ENCODE assay signal across 1 cellular context in the genomic region with DNA sequence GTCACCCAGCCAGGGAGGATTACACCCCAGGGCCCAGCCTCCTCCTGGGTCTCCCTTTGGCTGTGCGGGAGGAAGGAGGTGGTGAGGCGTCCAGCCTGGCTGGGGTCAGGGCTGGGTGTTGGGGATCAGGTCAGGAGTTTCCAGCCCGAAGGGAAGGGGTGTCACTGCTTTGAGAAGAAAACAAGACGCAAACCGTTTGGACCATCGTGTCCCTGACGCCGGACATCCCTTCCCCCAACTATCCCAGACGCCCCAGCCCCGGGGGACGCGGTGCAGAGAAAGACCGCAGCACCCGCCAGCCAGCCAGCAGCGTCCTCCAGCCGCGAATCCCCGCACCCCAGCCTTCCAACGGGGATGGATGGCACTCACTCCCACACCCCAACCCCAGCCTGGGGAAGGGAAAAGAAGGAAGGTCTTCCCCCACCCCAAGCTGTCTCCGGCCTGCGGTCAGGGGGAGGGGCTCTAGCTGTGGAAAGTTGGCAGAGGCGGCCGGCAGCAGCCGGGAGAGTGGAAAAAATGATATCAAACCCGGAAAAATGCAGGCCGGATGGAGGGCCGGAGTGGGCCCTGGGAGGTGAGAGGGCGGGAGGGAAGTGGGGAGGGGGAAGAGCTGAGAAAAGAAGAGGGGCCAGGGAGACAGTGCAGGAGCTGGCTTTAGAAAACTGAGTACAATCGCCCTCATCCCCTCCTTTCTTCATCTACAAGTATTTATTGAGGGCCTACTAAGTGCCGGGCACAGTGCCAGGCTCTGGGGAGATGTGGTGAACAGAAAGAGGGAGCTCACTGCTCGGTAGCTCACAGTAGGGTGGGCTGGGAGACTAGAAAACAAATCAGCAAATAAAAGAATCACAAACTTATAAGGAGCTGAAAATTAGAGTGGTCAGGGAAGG.
TF ChIP-seq lines count a peak whose summit lies in the region.

No MANE protein-coding gene starts in this region.

TF ChIP-seq in GM23338, 12 proteins besides CTCF, POLR2A, EP300 and RAD21 (continued from another document):
- TF ChIP-seq STAT1 (IDR thresholded peaks at IDR 0.05; ENCODE audit: unreplicated experiment) (no peak), EZH2phosphoT487 (IDR thresholded peaks at IDR 0.05; ENCODE audit: unreplicated experiment) (no peak), JUNB (IDR thresholded peaks at IDR 0.05; ENCODE audit: unreplicated experiment) (no peak), ZNF114 (CRISPR knock-in tag; IDR thresholded peaks at IDR 0.05) (no peak), POLR2AphosphoS5 (IDR thresholded peaks at IDR 0.05; ENCODE audit: low read depth) (no peak), CREB1 (CRISPR knock-in tag; IDR thresholded peaks at IDR 0.05; ENCODE audit: low read depth) (no peak), EZH2 (IDR thresholded peaks at IDR 0.05; ENCODE audit: low read depth, unreplicated experiment) (no peak)
- TF ChIP-seq, protein P1, sequence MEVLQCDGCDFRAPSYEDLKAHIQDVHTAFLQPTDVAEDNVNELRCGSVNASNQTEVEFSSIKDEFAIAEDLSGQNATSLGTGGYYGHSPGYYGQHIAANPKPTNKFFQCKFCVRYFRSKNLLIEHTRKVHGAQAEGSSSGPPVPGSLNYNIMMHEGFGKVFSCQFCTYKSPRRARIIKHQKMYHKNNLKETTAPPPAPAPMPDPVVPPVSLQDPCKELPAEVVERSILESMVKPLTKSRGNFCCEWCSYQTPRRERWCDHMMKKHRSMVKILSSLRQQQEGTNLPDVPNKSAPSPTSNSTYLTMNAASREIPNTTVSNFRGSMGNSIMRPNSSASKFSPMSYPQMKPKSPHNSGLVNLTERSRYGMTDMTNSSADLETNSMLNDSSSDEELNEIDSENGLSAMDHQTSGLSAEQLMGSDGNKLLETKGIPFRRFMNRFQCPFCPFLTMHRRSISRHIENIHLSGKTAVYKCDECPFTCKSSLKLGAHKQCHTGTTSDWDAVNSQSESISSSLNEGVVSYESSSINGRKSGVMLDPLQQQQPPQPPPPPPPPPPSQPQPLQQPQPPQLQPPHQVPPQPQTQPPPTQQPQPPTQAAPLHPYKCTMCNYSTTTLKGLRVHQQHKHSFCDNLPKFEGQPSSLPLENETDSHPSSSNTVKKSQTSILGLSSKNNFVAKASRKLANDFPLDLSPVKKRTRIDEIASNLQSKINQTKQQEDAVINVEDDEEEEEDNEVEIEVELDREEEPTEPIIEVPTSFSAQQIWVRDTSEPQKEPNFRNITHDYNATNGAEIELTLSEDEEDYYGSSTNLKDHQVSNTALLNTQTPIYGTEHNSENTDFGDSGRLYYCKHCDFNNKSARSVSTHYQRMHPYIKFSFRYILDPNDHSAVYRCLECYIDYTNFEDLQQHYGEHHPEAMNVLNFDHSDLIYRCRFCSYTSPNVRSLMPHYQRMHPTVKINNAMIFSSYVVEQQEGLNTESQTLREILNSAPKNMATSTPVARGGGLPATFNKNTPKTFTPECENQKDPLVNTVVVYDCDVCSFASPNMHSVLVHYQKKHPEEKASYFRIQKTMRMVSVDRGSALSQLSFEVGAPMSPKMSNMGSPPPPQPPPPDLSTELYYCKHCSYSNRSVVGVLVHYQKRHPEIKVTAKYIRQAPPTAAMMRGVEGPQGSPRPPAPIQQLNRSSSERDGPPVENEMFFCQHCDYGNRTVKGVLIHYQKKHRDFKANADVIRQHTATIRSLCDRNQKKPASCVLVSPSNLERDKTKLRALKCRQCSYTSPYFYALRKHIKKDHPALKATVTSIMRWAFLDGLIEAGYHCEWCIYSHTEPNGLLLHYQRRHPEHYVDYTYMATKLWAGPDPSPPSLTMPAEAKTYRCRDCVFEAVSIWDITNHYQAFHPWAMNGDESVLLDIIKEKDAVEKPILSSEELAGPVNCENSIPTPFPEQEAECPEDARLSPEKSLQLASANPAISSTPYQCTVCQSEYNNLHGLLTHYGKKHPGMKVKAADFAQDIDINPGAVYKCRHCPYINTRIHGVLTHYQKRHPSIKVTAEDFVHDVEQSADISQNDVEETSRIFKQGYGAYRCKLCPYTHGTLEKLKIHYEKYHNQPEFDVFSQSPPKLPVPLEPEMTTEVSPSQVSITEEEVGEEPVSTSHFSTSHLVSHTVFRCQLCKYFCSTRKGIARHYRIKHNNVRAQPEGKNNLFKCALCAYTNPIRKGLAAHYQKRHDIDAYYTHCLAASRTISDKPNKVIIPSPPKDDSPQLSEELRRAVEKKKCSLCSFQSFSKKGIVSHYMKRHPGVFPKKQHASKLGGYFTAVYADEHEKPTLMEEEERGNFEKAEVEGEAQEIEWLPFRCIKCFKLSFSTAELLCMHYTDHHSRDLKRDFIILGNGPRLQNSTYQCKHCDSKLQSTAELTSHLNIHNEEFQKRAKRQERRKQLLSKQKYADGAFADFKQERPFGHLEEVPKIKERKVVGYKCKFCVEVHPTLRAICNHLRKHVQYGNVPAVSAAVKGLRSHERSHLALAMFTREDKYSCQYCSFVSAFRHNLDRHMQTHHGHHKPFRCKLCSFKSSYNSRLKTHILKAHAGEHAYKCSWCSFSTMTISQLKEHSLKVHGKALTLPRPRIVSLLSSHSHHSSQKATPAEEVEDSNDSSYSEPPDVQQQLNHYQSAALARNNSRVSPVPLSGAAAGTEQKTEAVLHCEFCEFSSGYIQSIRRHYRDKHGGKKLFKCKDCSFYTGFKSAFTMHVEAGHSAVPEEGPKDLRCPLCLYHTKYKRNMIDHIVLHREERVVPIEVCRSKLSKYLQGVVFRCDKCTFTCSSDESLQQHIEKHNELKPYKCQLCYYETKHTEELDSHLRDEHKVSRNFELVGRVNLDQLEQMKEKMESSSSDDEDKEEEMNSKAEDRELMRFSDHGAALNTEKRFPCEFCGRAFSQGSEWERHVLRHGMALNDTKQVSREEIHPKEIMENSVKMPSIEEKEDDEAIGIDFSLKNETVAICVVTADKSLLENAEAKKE (CRISPR knock-in tag; IDR thresholded peaks at IDR 0.05), result no peak
- TF ChIP-seq, protein P2, sequence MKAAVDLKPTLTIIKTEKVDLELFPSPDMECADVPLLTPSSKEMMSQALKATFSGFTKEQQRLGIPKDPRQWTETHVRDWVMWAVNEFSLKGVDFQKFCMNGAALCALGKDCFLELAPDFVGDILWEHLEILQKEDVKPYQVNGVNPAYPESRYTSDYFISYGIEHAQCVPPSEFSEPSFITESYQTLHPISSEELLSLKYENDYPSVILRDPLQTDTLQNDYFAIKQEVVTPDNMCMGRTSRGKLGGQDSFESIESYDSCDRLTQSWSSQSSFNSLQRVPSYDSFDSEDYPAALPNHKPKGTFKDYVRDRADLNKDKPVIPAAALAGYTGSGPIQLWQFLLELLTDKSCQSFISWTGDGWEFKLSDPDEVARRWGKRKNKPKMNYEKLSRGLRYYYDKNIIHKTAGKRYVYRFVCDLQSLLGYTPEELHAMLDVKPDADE (IDR thresholded peaks at IDR 0.05), result no peak
- TF ChIP-seq, protein P3, sequence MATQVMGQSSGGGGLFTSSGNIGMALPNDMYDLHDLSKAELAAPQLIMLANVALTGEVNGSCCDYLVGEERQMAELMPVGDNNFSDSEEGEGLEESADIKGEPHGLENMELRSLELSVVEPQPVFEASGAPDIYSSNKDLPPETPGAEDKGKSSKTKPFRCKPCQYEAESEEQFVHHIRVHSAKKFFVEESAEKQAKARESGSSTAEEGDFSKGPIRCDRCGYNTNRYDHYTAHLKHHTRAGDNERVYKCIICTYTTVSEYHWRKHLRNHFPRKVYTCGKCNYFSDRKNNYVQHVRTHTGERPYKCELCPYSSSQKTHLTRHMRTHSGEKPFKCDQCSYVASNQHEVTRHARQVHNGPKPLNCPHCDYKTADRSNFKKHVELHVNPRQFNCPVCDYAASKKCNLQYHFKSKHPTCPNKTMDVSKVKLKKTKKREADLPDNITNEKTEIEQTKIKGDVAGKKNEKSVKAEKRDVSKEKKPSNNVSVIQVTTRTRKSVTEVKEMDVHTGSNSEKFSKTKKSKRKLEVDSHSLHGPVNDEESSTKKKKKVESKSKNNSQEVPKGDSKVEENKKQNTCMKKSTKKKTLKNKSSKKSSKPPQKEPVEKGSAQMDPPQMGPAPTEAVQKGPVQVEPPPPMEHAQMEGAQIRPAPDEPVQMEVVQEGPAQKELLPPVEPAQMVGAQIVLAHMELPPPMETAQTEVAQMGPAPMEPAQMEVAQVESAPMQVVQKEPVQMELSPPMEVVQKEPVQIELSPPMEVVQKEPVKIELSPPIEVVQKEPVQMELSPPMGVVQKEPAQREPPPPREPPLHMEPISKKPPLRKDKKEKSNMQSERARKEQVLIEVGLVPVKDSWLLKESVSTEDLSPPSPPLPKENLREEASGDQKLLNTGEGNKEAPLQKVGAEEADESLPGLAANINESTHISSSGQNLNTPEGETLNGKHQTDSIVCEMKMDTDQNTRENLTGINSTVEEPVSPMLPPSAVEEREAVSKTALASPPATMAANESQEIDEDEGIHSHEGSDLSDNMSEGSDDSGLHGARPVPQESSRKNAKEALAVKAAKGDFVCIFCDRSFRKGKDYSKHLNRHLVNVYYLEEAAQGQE (IDR thresholded peaks at IDR 0.05; ENCODE audit: unreplicated experiment), result no peak
